ENCODE assay signal across 13 cellular contexts in the genomic region with DNA sequence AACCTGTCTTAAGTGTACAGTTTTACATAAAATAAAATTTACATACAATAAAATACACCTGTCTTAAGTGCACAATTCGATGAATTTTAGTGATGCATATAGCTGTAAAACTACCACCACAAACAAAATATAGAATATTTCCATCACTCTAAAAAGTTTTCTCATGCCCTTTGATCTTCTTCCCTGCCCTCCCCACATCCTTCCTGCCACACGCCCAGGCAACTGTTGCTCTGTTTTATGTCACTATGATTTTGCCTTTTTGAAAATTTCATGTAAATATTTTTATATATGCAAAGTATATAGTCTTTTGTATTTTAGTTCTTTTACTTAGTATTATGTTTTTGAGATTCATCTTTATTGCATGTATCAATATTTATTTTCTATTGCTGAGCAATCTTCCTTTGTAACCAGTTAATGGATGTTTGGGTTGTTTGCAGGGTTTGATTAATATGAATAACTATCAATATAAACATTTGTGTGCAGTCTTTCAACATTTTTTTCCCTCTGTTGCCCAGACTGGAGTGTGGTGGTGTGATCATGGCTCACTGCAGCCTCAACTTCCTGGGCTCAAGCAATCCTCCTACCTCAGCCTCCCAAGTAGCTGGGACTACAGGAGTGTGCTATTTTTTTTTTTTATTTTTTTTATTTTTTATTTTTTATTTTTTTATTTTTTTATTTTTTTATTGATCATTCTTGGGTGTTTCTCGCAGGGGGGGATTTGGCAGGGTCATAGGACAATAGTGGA. TPM values are rescaled to one million over a fixed set of nuclear protein-coding genes. Genes with fewer than 3 reads are reported as not detected.
DNase-seq lines count a peak whose midpoint lies in the region; ATAC-seq and TF ChIP-seq lines count a peak whose summit lies in the region.
"Had no signal": no experiment of that assay in that cellular context is flagged by ENCODE, and none has a peak within 500 bp of the region (broad histone marks: within the 10 kb centered on the region; RNA-seq: fewer than 3 reads in every experiment).

No MANE protein-coding gene starts in this region.

- no peaks in the 10 kb centered on the region for H3K9me3 ChIP-seq in CD4-positive, alpha-beta memory T cell (ENCODE audit: control insufficient read depth in 1 of 2, low read length in 2 of 2)
- H3K9me3 ChIP-seq in body of pancreas = no peaks in the 10 kb centered on the region

- intact Hi-C loops in CD4-positive, alpha-beta memory T cell (cut with micrococcal nuclease) = loop anchor here (1.0 kb wide), 2 partner anchors 24 to 45 kb away; a partner anchor contains a TSS
- intact Hi-C loops in activated T-helper 1 cell treated with anti-CD3 and anti-CD28 coated beads, Interleukin-12 subunit alpha, Interleukin-12 subunit beta, Interleukin-2, Interleukin-4 antibody, amounts not matched to agents 30 ng/mL and 10 ng/mL and 1 ng/mL, durations not matched to agents 14 hours and 24 hours and 36 hours (cut with micrococcal nuclease) = loop anchor here (2.0 kb wide), 1 partner anchor 24 kb away; a partner anchor contains a TSS
- intact Hi-C loops in posterior vena cava (cut with DNase I) (no loop called here), body of pancreas (cut with DNase I) (no loop called here)

- ATAC-seq in HG03442 (IDR thresholded peaks at IDR 0.05; ENCODE audit: unreplicated experiment) = no peak
- ATAC-seq in body of pancreas = no peak
- ATAC-seq in GM21515 (IDR thresholded peaks at IDR 0.05; ENCODE audit: unreplicated experiment) = no peak

- POLR2A ChIA-PET in CD4-positive, alpha-beta memory T cell (lab: Charles Lee; ENCODE audit: partially characterized antibody) = interaction anchor here (0.7 to 4.2 kb wide), 20 partner anchors 9 to 221 kb away, joined by 3 to 77 read pairs (median 6); a partner anchor contains a TSS

- peaks cover 55% of the 10 kb centered on the region for H3K4me1 ChIP-seq in CD4-positive, alpha-beta memory T cell (ENCODE audit: insufficient read depth, low read length)
- no peaks in the 10 kb centered on the region for H3K4me1 ChIP-seq in body of pancreas

- H3K4me3 Mint-ChIP-seq in CD4-positive, alpha-beta memory T cell = peak overlapping the region; percentile 48 to 79 (median 66)
- peak overlapping the region; percentile 15 for H3K4me3 Mint-ChIP-seq in activated T-helper 1 cell treated with anti-CD3 and anti-CD28 coated beads, Interleukin-12 subunit alpha, Interleukin-12 subunit beta, Interleukin-2, Interleukin-4 antibody, amounts not matched to agents 30 ng/mL and 10 ng/mL and 1 ng/mL, durations not matched to agents 14 hours and 24 hours and 36 hours
- H3K4me3 Mint-ChIP-seq: nephron had no signal

- no peaks in the 10 kb centered on the region for H3K9me3 Mint-ChIP-seq in CD4-positive, alpha-beta memory T cell
- no peaks in the 10 kb centered on the region for H3K9me3 Mint-ChIP-seq in activated T-helper 1 cell treated with anti-CD3 and anti-CD28 coated beads, Interleukin-12 subunit alpha, Interleukin-12 subunit beta, Interleukin-2, Interleukin-4 antibody, amounts not matched to agents 30 ng/mL and 10 ng/mL and 1 ng/mL, durations not matched to agents 14 hours and 24 hours and 36 hours

- DNase-seq in CD4-positive, alpha-beta memory T cell = peak; percentile 82 to 88 (median 84)
- peak; percentile 52 for DNase-seq in SW480 (ENCODE audit: low spot score)
- peak; percentile 55 for DNase-seq in activated T-helper 1 cell treated with anti-CD3 and anti-CD28 coated beads, Interleukin-12 subunit alpha, Interleukin-12 subunit beta, Interleukin-2, Interleukin-4 antibody, amounts not matched to agents 30 ng/mL and 10 ng/mL and 1 ng/mL, durations not matched to agents 14 hours and 24 hours and 36 hours (ENCODE audit: low spot score)
- peak; percentile 10 for DNase-seq in posterior vena cava (ENCODE audit: low spot score)
- DNase-seq in body of pancreas = no peak
- no peak for DNase-seq in NCI-H1048 (lab: John Stamatoyannopoulos, UW)
- DNase-seq: aorta, IMR-90, NCI-H2227 treated with DMSO at 0.1 percent for 48 hours, SIG-M5 had no signal

- H3K4me1 Mint-ChIP-seq in CD4-positive, alpha-beta memory T cell = peaks cover 21 to 50% (median 37%) of the 10 kb centered on the region in 4 donors
- peaks cover 20% of the 10 kb centered on the region for H3K4me1 Mint-ChIP-seq in activated T-helper 1 cell treated with anti-CD3 and anti-CD28 coated beads, Interleukin-12 subunit alpha, Interleukin-12 subunit beta, Interleukin-2, Interleukin-4 antibody, amounts not matched to agents 30 ng/mL and 10 ng/mL and 1 ng/mL, durations not matched to agents 14 hours and 24 hours and 36 hours (ENCODE audit: low read depth)
- H3K4me1 Mint-ChIP-seq: nephron had no signal

- H3K36me3 ChIP-seq in CD4-positive, alpha-beta memory T cell (ENCODE audit: insufficient read depth, low read length) = no peaks in the 10 kb centered on the region
- no peaks in the 10 kb centered on the region for H3K36me3 ChIP-seq in body of pancreas (replicated peaks in 1 of 2; ENCODE audit: insufficient read depth in 1 of 2, low read depth in 2 of 2)

- 56 to 57% methylated on average over 3 of the region's 3 CpGs for WGBS in body of pancreas, 2 donors

- CTCF ChIA-PET in CD4-positive, alpha-beta memory T cell (lab: Charles Lee; ENCODE audit: partially characterized antibody) = interaction anchor here (0.8 to 2.1 kb wide), 17 partner anchors 9 to 106 kb away, joined by 3 to 9 read pairs (median 4); no protein-coding TSS in a partner anchor

- H3K4me3 ChIP-seq in CD4-positive, alpha-beta memory T cell (ENCODE audit: low read length in 2 of 2) = no peak overlapping the region
- H3K4me3 ChIP-seq in body of pancreas = no peak overlapping the region

- no peak for TF ChIP-seq CTCF in body of pancreas (IDR thresholded peaks at IDR 0.05)

- peaks cover 0 to 5% of the 10 kb centered on the region in 2 donors for H3K36me3 Mint-ChIP-seq in CD4-positive, alpha-beta memory T cell
- H3K36me3 Mint-ChIP-seq in activated T-helper 1 cell treated with anti-CD3 and anti-CD28 coated beads, Interleukin-12 subunit alpha, Interleukin-12 subunit beta, Interleukin-2, Interleukin-4 antibody, amounts not matched to agents 30 ng/mL and 10 ng/mL and 1 ng/mL, durations not matched to agents 14 hours and 24 hours and 36 hours (ENCODE audit: low read depth) = no peaks in the 10 kb centered on the region

- no peaks in the 10 kb centered on the region for H3K27me3 Mint-ChIP-seq in CD4-positive, alpha-beta memory T cell
- H3K27me3 Mint-ChIP-seq in activated T-helper 1 cell treated with anti-CD3 and anti-CD28 coated beads, Interleukin-12 subunit alpha, Interleukin-12 subunit beta, Interleukin-2, Interleukin-4 antibody, amounts not matched to agents 30 ng/mL and 10 ng/mL and 1 ng/mL, durations not matched to agents 14 hours and 24 hours and 36 hours (ENCODE audit: insufficient read depth) = no peaks in the 10 kb centered on the region

- H3K27ac Mint-ChIP-seq in CD4-positive, alpha-beta memory T cell = peak overlapping the region; percentile 77 to 96 (median 89)
- peak overlapping the region; percentile 90 for H3K27ac Mint-ChIP-seq in activated T-helper 1 cell treated with anti-CD3 and anti-CD28 coated beads, Interleukin-12 subunit alpha, Interleukin-12 subunit beta, Interleukin-2, Interleukin-4 antibody, amounts not matched to agents 30 ng/mL and 10 ng/mL and 1 ng/mL, durations not matched to agents 14 hours and 24 hours and 36 hours
- H3K27ac Mint-ChIP-seq: nephron had no signal

- H3K27ac ChIP-seq in CD4-positive, alpha-beta memory T cell (ENCODE audit: low read depth, low read length) = peak overlapping the region; percentile 21
- H3K27ac ChIP-seq in body of pancreas = no peak overlapping the region

- H3K27me3 ChIP-seq in CD4-positive, alpha-beta memory T cell (ENCODE audit: insufficient read depth, low read length) = no peaks in the 10 kb centered on the region
- no peaks in the 10 kb centered on the region for H3K27me3 ChIP-seq in body of pancreas

- no peak for TF ChIP-seq POLR2A in body of pancreas (IDR thresholded peaks at IDR 0.05)

RNA-seq across cellular contexts. Expression of a gene that starts 23.7 kb away (rescaled TPM):
- total RNA-seq in CD4-positive, alpha-beta memory T cell = 100 to 1,000 TPM; 216 to 223 TPM
- polyA plus RNA-seq in CD4-positive, alpha-beta memory T cell = 100 to 1,000 TPM; 291 to 332 TPM
- total RNA-seq in activated T-helper 1 cell treated with anti-CD3 and anti-CD28 coated beads, Interleukin-12 subunit alpha, Interleukin-12 subunit beta, Interleukin-2, Interleukin-4 antibody, amounts not matched to agents 30 ng/mL and 10 ng/mL and 1 ng/mL, durations not matched to agents 14 hours and 24 hours and 36 hours = 55.0 and 59.9 TPM in 2 replicates
- total RNA-seq in posterior vena cava (100 to 1,000 TPM; 250 to 419 TPM), body of pancreas (100 to 1,000 TPM in 1 of 2 donors, 10 to 100 TPM in 1; 87.7 to 116 TPM)

Comparison
In these comparisons a context has a peak if more than half of its experiments do, and no peak if none do; other contexts are left out.
1. DNase-seq: peak in CD4-positive, alpha-beta memory T cell (5 of 5), SW480 (single experiment), activated T-helper 1 cell treated with anti-CD3 and anti-CD28 coated beads, Interleukin-12 subunit alpha, Interleukin-12 subunit beta, Interleukin-2, Interleukin-4 antibody, amounts not matched to agents 30 ng/mL and 10 ng/mL and 1 ng/mL, durations not matched to agents 14 hours and 24 hours and 36 hours (single experiment) and posterior vena cava (single experiment); none in body of pancreas (0 of 4) and NCI-H1048 (single experiment).
2. intact Hi-C loops: an anchor here in CD4-positive, alpha-beta memory T cell (1.0 kb wide) and activated T-helper 1 cell treated with anti-CD3 and anti-CD28 coated beads, Interleukin-12 subunit alpha, Interleukin-12 subunit beta, Interleukin-2, Interleukin-4 antibody, amounts not matched to agents 30 ng/mL and 10 ng/mL and 1 ng/mL, durations not matched to agents 14 hours and 24 hours and 36 hours (2.0 kb wide); none called in posterior vena cava and body of pancreas.